ENCODE assay signal across 26 cellular contexts in the genomic region with DNA sequence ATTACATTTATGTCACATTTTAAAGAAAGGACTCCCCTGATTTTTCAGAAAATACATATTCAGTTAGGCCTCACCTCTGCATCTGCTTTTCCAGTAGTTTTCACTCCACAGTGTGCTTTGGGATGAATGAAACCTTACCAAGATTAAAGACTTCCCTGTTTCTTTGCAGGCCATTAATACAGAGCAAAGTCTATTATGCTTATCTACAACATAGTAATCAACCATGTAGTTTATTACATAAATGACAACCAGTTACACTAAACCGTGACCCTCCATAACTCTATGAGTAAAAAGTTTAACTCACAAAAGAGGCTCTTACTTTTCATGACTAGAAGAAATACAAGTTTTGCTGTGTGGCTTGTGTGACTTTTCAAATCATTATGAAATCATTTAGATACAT. TPM values are rescaled to one million over a fixed set of nuclear protein-coding genes. Genes with fewer than 3 reads are reported as not detected.
"Had no signal": no experiment of that assay in that cellular context is flagged by ENCODE, and none has a peak within 500 bp of the region (broad histone marks: within the 10 kb centered on the region; RNA-seq: fewer than 3 reads in every experiment).

No MANE protein-coding gene starts in this region.

- ATAC-seq: gastrocnemius medialis; left ventricle myocardium superior; lower lobe of right lung; natural killer cell treated with Interleukin-12 subunit alpha and Interleukin-12 subunit beta and Interleukin-15 and Interleukin-18, amount 100 ng/mL, for 72 hours; stimulated activated memory B cell treated with anti-CD40 and anti-IgM and Interleukin-4, amounts not matched to agents 10 μg/mL and 1 μg/mL and 100 μg/mL, for 72 hours; stimulated activated naive CD8-positive, alpha-beta T cell treated with anti-CD3 and anti-CD28 coated beads, Interleukin-15, Interleukin-2, amounts not matched to agents 100 U/mL and 50 U/mL, for 24 hours; upper lobe of right lung had no signal

- DNase-seq: caudate nucleus; cerebellar nuclear complex; gastrocnemius medialis; head of caudate nucleus; islet precursor cell; kidney glomerular epithelial cell; left ventricle myocardium superior; lower lobe of right lung; naive B cell; sigmoid colon; spleen; stimulated activated CD4-positive, alpha-beta T cell treated with anti-CD3 and anti-CD28 coated beads, Interleukin-4, amount 100 ng/mL, for 4 hours; stimulated activated naive CD8-positive, alpha-beta T cell treated with anti-CD3 and anti-CD28 coated beads, Interleukin-15, Interleukin-2, amounts not matched to agents 100 U/mL and 50 U/mL, for 24 hours; substantia nigra; testis; tibial artery; upper lobe of right lung; uterus had no signal

- H3K27me3 Mint-ChIP-seq: dendritic cell treated with granulocyte-macrophage colony-stimulating factor and Interleukin-4, amounts not matched to agents 40 ng/mL and 50 ng/mL, for 4 days; naive B cell; natural killer cell treated with Interleukin-12 subunit alpha and Interleukin-12 subunit beta and Interleukin-15 and Interleukin-18, amount 100 ng/mL, for 72 hours; stimulated activated memory B cell treated with anti-CD40 and anti-IgM and Interleukin-4, amounts not matched to agents 10 μg/mL and 1 μg/mL and 100 μg/mL, for 72 hours had no signal

- H3K27ac ChIP-seq: gastrocnemius medialis, lower lobe of right lung, neutrophil, parathyroid adenoma, prostate gland, right atrium auricular region, sigmoid colon, spleen, testis, tibial artery, upper lobe of right lung, uterus had no signal

- H3K27ac Mint-ChIP-seq: dendritic cell treated with granulocyte-macrophage colony-stimulating factor and Interleukin-4, amounts not matched to agents 40 ng/mL and 50 ng/mL, for 4 days; naive B cell; natural killer cell treated with Interleukin-12 subunit alpha and Interleukin-12 subunit beta and Interleukin-15 and Interleukin-18, amount 100 ng/mL, for 72 hours; stimulated activated memory B cell treated with anti-CD40 and anti-IgM and Interleukin-4, amounts not matched to agents 10 μg/mL and 1 μg/mL and 100 μg/mL, for 72 hours had no signal

- H3K9me3 Mint-ChIP-seq: dendritic cell treated with granulocyte-macrophage colony-stimulating factor and Interleukin-4, amounts not matched to agents 40 ng/mL and 50 ng/mL, for 4 days; naive B cell; natural killer cell treated with Interleukin-12 subunit alpha and Interleukin-12 subunit beta and Interleukin-15 and Interleukin-18, amount 100 ng/mL, for 72 hours; neural crest cell; stimulated activated memory B cell treated with anti-CD40 and anti-IgM and Interleukin-4, amounts not matched to agents 10 μg/mL and 1 μg/mL and 100 μg/mL, for 72 hours had no signal

- H3K9ac ChIP-seq: parathyroid adenoma had no signal

- H3K4me1 ChIP-seq: gastrocnemius medialis, lower lobe of right lung, parathyroid adenoma, prostate gland, right atrium auricular region, sigmoid colon, spleen, tibial artery, upper lobe of right lung, uterus had no signal

- H3K9me3 ChIP-seq: gastrocnemius medialis, lower lobe of right lung, neutrophil, prostate gland, right atrium auricular region, sigmoid colon, spleen, testis, tibial artery, upper lobe of right lung, uterus had no signal

- H3K4me1 Mint-ChIP-seq: neural crest cell had no signal

- H2AFZ ChIP-seq: parathyroid adenoma had no signal

- H3K27me3 ChIP-seq: gastrocnemius medialis, neutrophil, right atrium auricular region, sigmoid colon, spleen, testis, tibial artery, upper lobe of right lung, uterus had no signal

- H3K36me3 ChIP-seq: neutrophil, prostate gland, upper lobe of right lung, uterus had no signal

- H3K4me3 ChIP-seq: gastrocnemius medialis, lower lobe of right lung, prostate gland, right atrium auricular region, sigmoid colon, spleen, testis, tibial artery, upper lobe of right lung, uterus had no signal

- H3K36me3 Mint-ChIP-seq: naive B cell; natural killer cell treated with Interleukin-12 subunit alpha and Interleukin-12 subunit beta and Interleukin-15 and Interleukin-18, amount 100 ng/mL, for 72 hours; stimulated activated memory B cell treated with anti-CD40 and anti-IgM and Interleukin-4, amounts not matched to agents 10 μg/mL and 1 μg/mL and 100 μg/mL, for 72 hours had no signal

- H3K4me3 Mint-ChIP-seq: dendritic cell treated with granulocyte-macrophage colony-stimulating factor and Interleukin-4, amounts not matched to agents 40 ng/mL and 50 ng/mL, for 4 days; naive B cell; natural killer cell treated with Interleukin-12 subunit alpha and Interleukin-12 subunit beta and Interleukin-15 and Interleukin-18, amount 100 ng/mL, for 72 hours; neural crest cell; stimulated activated memory B cell treated with anti-CD40 and anti-IgM and Interleukin-4, amounts not matched to agents 10 μg/mL and 1 μg/mL and 100 μg/mL, for 72 hours had no signal

- H3K79me2 ChIP-seq: parathyroid adenoma had no signal

RNA-seq across cellular contexts. Expression of gene SPATA18, which starts 33.3 kb away (rescaled TPM):
- total RNA-seq: natural killer cell treated with Interleukin-12 subunit alpha and Interleukin-12 subunit beta and Interleukin-15 and Interleukin-18, amount 100 ng/mL, for 72 hours had no signal
